Comparison of ENCODE assay signal across 14 cellular contexts in genomic region chr1:2303781-2304180, GRCh38.
"Had no signal": no experiment of that assay in that cellular context is flagged by ENCODE, and none has a peak within 500 bp of the region (broad histone marks: within the 10 kb centered on the region; RNA-seq: fewer than 3 reads in every experiment).

No MANE protein-coding gene starts in this region.

- H3K9me3 Mint-ChIP-seq: activated CD4-positive, alpha-beta memory T cell treated with anti-CD3 and anti-CD28 coated beads for 36 hours; activated naive CD4-positive, alpha-beta T cell treated with anti-CD3 and anti-CD28 coated beads, Interleukin-2, amount 50 U/mL, for 24 hours; activated T-cell treated with anti-CD3 and anti-CD28 coated beads, Interleukin-2, amount 50 U/mL, for 24 hours; nephron had no signal

- H3K4me3 Mint-ChIP-seq: activated CD4-positive, alpha-beta memory T cell treated with anti-CD3 and anti-CD28 coated beads for 36 hours; activated CD4-positive, alpha-beta T cell treated with anti-CD3 and anti-CD28 coated beads for 36 hours; activated naive CD4-positive, alpha-beta T cell treated with anti-CD3 and anti-CD28 coated beads, Interleukin-2, amount 50 U/mL, for 24 hours; activated T-cell treated with anti-CD3 and anti-CD28 coated beads, Interleukin-2, amount 50 U/mL, for 24 hours; nephron had no signal

- H3K27ac ChIP-seq: left lung, right lobe of liver had no signal

- H3K27me3 ChIP-seq: adrenal gland, left lung, right lobe of liver had no signal

- ATAC-seq: activated CD4-positive, alpha-beta T cell treated with anti-CD3 and anti-CD28 coated beads for 36 hours; left lung; mucosa of descending colon; right lobe of liver; stimulated activated naive CD8-positive, alpha-beta T cell treated with anti-CD3 and anti-CD28 coated beads, Interleukin-15, Interleukin-2, amounts not matched to agents 100 U/mL and 50 U/mL, for 24 hours had no signal

- H3K27me3 Mint-ChIP-seq: activated CD4-positive, alpha-beta memory T cell treated with anti-CD3 and anti-CD28 coated beads for 36 hours; activated CD4-positive, alpha-beta T cell treated with anti-CD3 and anti-CD28 coated beads for 36 hours; activated naive CD4-positive, alpha-beta T cell treated with anti-CD3 and anti-CD28 coated beads, Interleukin-2, amount 50 U/mL, for 24 hours; activated T-cell treated with anti-CD3 and anti-CD28 coated beads, Interleukin-2, amount 50 U/mL, for 24 hours; progenitor cell of endocrine pancreas had no signal

- DNase-seq: activated CD4-positive, alpha-beta memory T cell treated with anti-CD3 and anti-CD28 coated beads for 36 hours; activated CD4-positive, alpha-beta T cell treated with anti-CD3 and anti-CD28 coated beads for 36 hours; activated T-cell treated with anti-CD3 and anti-CD28 coated beads, Interleukin-2, amount 50 U/mL, for 24 hours; adrenal gland; central memory CD4-positive, alpha-beta T cell; kidney; left lung; mucosa of descending colon; right lobe of liver; stimulated activated naive CD8-positive, alpha-beta T cell treated with anti-CD3 and anti-CD28 coated beads, Interleukin-15, Interleukin-2, amounts not matched to agents 100 U/mL and 50 U/mL, for 24 hours; trophoblast cell had no signal

- H3K27ac Mint-ChIP-seq: activated CD4-positive, alpha-beta T cell treated with anti-CD3 and anti-CD28 coated beads for 36 hours; activated naive CD4-positive, alpha-beta T cell treated with anti-CD3 and anti-CD28 coated beads, Interleukin-2, amount 50 U/mL, for 24 hours; nephron; progenitor cell of endocrine pancreas had no signal

- H3K9me3 ChIP-seq: adrenal gland, left lung, mucosa of descending colon, right lobe of liver had no signal
